ENCODE assay signal across 1 cellular context in genomic region chr16:50520451-50521245, GRCh38.
A peak's percentile ranks its signal among the peaks of the same experiment; 100 is the strongest.
TF ChIP-seq lines count a peak whose summit lies in the region.

No MANE protein-coding gene starts in this region.

TF ChIP-seq in HepG2, 621 proteins besides CTCF, POLR2A, EP300 and RAD21 (continued from another document and continues in another):
- TF ChIP-seq ATF6 (CRISPR knock-in tag; conservative IDR thresholded peaks at IDR 0.05) (no peak), AKNA (CRISPR knock-in tag; IDR thresholded peaks at IDR 0.05; ENCODE audit: borderline replicate concordance) (no peak), CSRNP2 (CRISPR knock-in tag; conservative IDR thresholded peaks at IDR 0.05; ENCODE audit: low read depth) (no peak), ZNF124 (CRISPR knock-in tag; IDR thresholded peaks at IDR 0.05) (peak; percentile 93), ZNF44 (CRISPR knock-in tag; IDR thresholded peaks at IDR 0.05) (no peak), FOSL2 (CRISPR knock-in tag; IDR thresholded peaks at IDR 0.05) (peak; percentile 89), HOMEZ (CRISPR knock-in tag; IDR thresholded peaks at IDR 0.05; ENCODE audit: low read depth) (peak; percentile 93), THAP11 (CRISPR knock-in tag; IDR thresholded peaks at IDR 0.05) (peak; percentile 82), ZSCAN30 (CRISPR knock-in tag; IDR thresholded peaks at IDR 0.05) (no peak), MLX (CRISPR knock-in tag; IDR thresholded peaks at IDR 0.05) (peak; percentile 73), ZNF598 (CRISPR knock-in tag; IDR thresholded peaks at IDR 0.05; ENCODE audit: borderline replicate concordance) (no peak), PATZ1 (CRISPR knock-in tag; IDR thresholded peaks at IDR 0.05) (peak; percentile 97), ZNF251 (CRISPR knock-in tag; IDR thresholded peaks at IDR 0.05) (no peak), ZNF232 (CRISPR knock-in tag; IDR thresholded peaks at IDR 0.05; ENCODE audit: borderline replicate concordance) (0 out of 2 replicates have a peak, but pooled peaks have one; percentile 13), HOXA5 (CRISPR knock-in tag; IDR thresholded peaks at IDR 0.05) (peak; percentile 59; the same call in 1 of the 2 replicates), MAFF (IDR thresholded peaks at IDR 0.05; ENCODE audit: low read depth, low read length) (no peak), KMT2A (CRISPR knock-in tag; IDR thresholded peaks at IDR 0.05) (peak; percentile 56; the same call in 1 of the 2 replicates), MAFG (CRISPR knock-in tag; IDR thresholded peaks at IDR 0.05) (no peak), GFI1 (CRISPR knock-in tag; IDR thresholded peaks at IDR 0.05; ENCODE audit: borderline replicate concordance) (peak; percentile 81; the same call in 1 of the 2 replicates), ZHX1 (CRISPR knock-in tag; IDR thresholded peaks at IDR 0.05; ENCODE audit: low read depth) (no peak), FIP1L1 (IDR thresholded peaks at IDR 0.05; ENCODE audit: borderline replicate concordance, insufficient read depth, low read depth, low read length) (0 out of 2 replicates have a peak, but pooled peaks have one; percentile 40), ZNF552 (CRISPR knock-in tag; IDR thresholded peaks at IDR 0.05; ENCODE audit: borderline replicate concordance) (no peak), ZNF33B (CRISPR knock-in tag; IDR thresholded peaks at IDR 0.05) (no peak), ZFYVE20 (CRISPR knock-in tag; IDR thresholded peaks at IDR 0.05; ENCODE audit: borderline replicate concordance, low read depth) (no peak), ARHGAP35 (CRISPR knock-in tag; IDR thresholded peaks at IDR 0.05; ENCODE audit: borderline replicate concordance) (no peak), ONECUT2 (CRISPR knock-in tag; IDR thresholded peaks at IDR 0.05) (no peak), AFF4 (CRISPR knock-in tag; IDR thresholded peaks at IDR 0.05) (peak; percentile 49; the same call in 1 of the 2 replicates), HNRNPL (IDR thresholded peaks at IDR 0.05; ENCODE audit: low read depth, low read length) (peak; percentile 79), ZBTB21 (CRISPR knock-in tag; IDR thresholded peaks at IDR 0.05) (0 out of 2 replicates have a peak, but pooled peaks have one; percentile 34), ZNF672 (CRISPR knock-in tag; IDR thresholded peaks at IDR 0.05) (no peak), JARID2 (CRISPR knock-in tag; IDR thresholded peaks at IDR 0.05; ENCODE audit: insufficient replicate concordance) (no peak), ZNF335 (CRISPR knock-in tag; IDR thresholded peaks at IDR 0.05) (peak; percentile 80; the same call in 1 of the 2 replicates), TSC22D2 (CRISPR knock-in tag; IDR thresholded peaks at IDR 0.05; ENCODE audit: borderline replicate concordance) (peak; percentile 87), KLF9 (CRISPR knock-in tag; IDR thresholded peaks at IDR 0.05; ENCODE audit: low read depth) (no peak), CREB1 (IDR thresholded peaks at IDR 0.05) (no peak), CREB1 (CRISPR knock-in tag; IDR thresholded peaks at IDR 0.05) (peak; percentile 74), CHCHD3 (CRISPR knock-in tag; IDR thresholded peaks at IDR 0.05) (no peak), HINFP (CRISPR knock-in tag; IDR thresholded peaks at IDR 0.05; ENCODE audit: low read depth) (peak; percentile 80; the same call in 1 of the 2 replicates), ZNF850 (CRISPR knock-in tag; conservative IDR thresholded peaks at IDR 0.05) (no peak), ZFP62 (CRISPR knock-in tag; IDR thresholded peaks at IDR 0.05) (no peak), TCF7 (IDR thresholded peaks at IDR 0.05; ENCODE audit: low read depth) (peak; percentile 100), ZNF296 (CRISPR knock-in tag; conservative IDR thresholded peaks at IDR 0.05) (no peak)
